15 cellular contexts compared by ENCODE assay signal in genomic region chr6:154341326-154341725, GRCh38.
"Had no signal": no experiment of that assay in that cellular context is flagged by ENCODE, and none has a peak within 500 bp of the region (broad histone marks: within the 10 kb centered on the region; RNA-seq: fewer than 3 reads in every experiment).

No MANE protein-coding gene starts in this region.

- H3K27ac Mint-ChIP-seq: activated CD4-positive, alpha-beta memory T cell treated with anti-CD3 and anti-CD28 coated beads for 36 hours; activated naive CD8-positive, alpha-beta T cell; naive B cell; T-helper 2 cell treated with Interferon-gamma antibody and Interleukin-4, amounts not matched to agents 5 μg/mL and 100 μg/mL, for 36 hours; type B pancreatic cell had no signal

- H3K4me3 Mint-ChIP-seq: activated CD4-positive, alpha-beta memory T cell treated with anti-CD3 and anti-CD28 coated beads for 36 hours; activated naive CD8-positive, alpha-beta T cell; naive B cell; T-helper 2 cell treated with Interferon-gamma antibody and Interleukin-4, amounts not matched to agents 5 μg/mL and 100 μg/mL, for 36 hours; type B pancreatic cell had no signal

- H3K4me3 ChIP-seq: gastroesophageal sphincter, sigmoid colon had no signal

- H3K36me3 ChIP-seq: gastroesophageal sphincter, sigmoid colon had no signal

- H3K4me1 ChIP-seq: gastroesophageal sphincter, sigmoid colon had no signal

- DNase-seq: activated CD4-positive, alpha-beta memory T cell treated with anti-CD3 and anti-CD28 coated beads for 36 hours; activated CD4-positive, alpha-beta T cell treated with anti-CD3 and anti-CD28 coated beads for 1 hour; activated gamma-delta T cell; activated T-cell treated with anti-CD3 and anti-CD28 coated beads, Interleukin-2, amount 50 U/mL, for 48 hours; naive B cell; nucleus accumbens; sigmoid colon; stimulated activated CD4-positive, alpha-beta T cell treated with anti-CD3 and anti-CD28 coated beads, Interleukin-12 subunit alpha, Interleukin-12 subunit beta, amount 100 ng/mL, for 4 hours; stimulated activated naive CD4-positive, alpha-beta T cell; substantia nigra; SW 1271 had no signal

- H3K27ac ChIP-seq: gastroesophageal sphincter, sigmoid colon had no signal

- H3K27me3 ChIP-seq: gastroesophageal sphincter, sigmoid colon had no signal

- H3K4me1 Mint-ChIP-seq: naive B cell had no signal

- H3K36me3 Mint-ChIP-seq: activated CD4-positive, alpha-beta memory T cell treated with anti-CD3 and anti-CD28 coated beads for 36 hours; activated naive CD8-positive, alpha-beta T cell; naive B cell had no signal

- H3K9me3 ChIP-seq: gastroesophageal sphincter, sigmoid colon had no signal

- H3K27me3 Mint-ChIP-seq: activated naive CD8-positive, alpha-beta T cell; type B pancreatic cell had no signal
